ENCODE assay signal across 8 cellular contexts in the genomic region with DNA sequence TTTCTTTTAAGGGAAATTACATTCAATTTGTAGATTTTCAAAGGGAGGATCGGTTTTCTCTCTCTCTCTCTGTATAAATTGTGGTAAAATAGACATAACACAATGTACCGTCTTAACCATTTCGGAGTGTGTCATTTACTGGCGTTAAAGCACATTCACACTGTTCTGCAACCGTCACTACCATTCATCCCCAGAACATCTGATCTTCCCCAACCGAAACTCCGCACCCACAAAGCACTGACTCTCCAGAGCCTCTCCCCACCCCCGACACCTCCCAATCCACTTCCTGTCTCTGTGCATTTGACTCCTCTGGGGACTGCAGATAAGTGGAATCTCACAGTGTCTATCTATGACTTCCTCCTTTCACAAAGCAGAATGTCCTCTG. TPM values are rescaled to one million over a fixed set of nuclear protein-coding genes. Genes with fewer than 3 reads are reported as not detected.
A peak's percentile ranks its signal among the peaks of the same experiment; 100 is the strongest.
DNase-seq lines count a peak whose midpoint lies in the region; ATAC-seq and TF ChIP-seq lines count a peak whose summit lies in the region.

No MANE protein-coding gene starts in this region.

- POLR2A ChIA-PET in BJ (lab: Charles Lee), result no interaction called here

- DNase-seq in BJ (ENCODE audit: low read depth) (no peak), Kasumi-1 (lab: John Stamatoyannopoulos, UW) (peak; percentile 99), mesothelial cell of epicardium (ENCODE audit: low spot score in 2 of 2, unreplicated experiment in 2 of 2) (no peak), NCI-H226 (no peak)
- DNase-seq in activated naive CD4-positive, alpha-beta T cell treated with anti-CD3 and anti-CD28 coated beads, Interleukin-2, amount 10 ng/mL, durations not matched to agents 7 days and 5 days, result peak; percentile 84

- ATAC-seq in HG03354 (IDR thresholded peaks at IDR 0.05; ENCODE audit: poor library complexity, severe bottlenecking, unreplicated experiment) (no peak), GM21619 (IDR thresholded peaks at IDR 0.05; ENCODE audit: unreplicated experiment) (no peak), HG02678 (IDR thresholded peaks at IDR 0.05; ENCODE audit: unreplicated experiment) (no peak)

- H3K9me3 Mint-ChIP-seq in activated naive CD4-positive, alpha-beta T cell treated with anti-CD3 and anti-CD28 coated beads, Interleukin-2, amount 10 ng/mL, durations not matched to agents 7 days and 5 days, result peaks cover 1% of the 10 kb centered on the region
- peaks cover 4% of the 10 kb centered on the region for H3K9me3 Mint-ChIP-seq in mesothelial cell of epicardium

- TF ChIP-seq CTCF in BJ (IDR thresholded peaks at IDR 0.05; ENCODE audit: insufficient read depth, low read depth, low read length) (no peak), mesothelial cell of epicardium (IDR thresholded peaks at IDR 0.05; ENCODE audit: unreplicated experiment) (no peak)

- CTCF ChIA-PET in BJ (lab: Yijun Ruan, JAX), result no interaction called here
- CTCF ChIA-PET in activated naive CD4-positive, alpha-beta T cell treated with anti-CD3 and anti-CD28 coated beads, Interleukin-2, amount 10 ng/mL, durations not matched to agents 7 days and 5 days (lab: Charles Lee), result no interaction called here

- H3K36me3 ChIP-seq in BJ (ENCODE audit: control insufficient read depth, insufficient read depth, low read length), result no peaks in the 10 kb centered on the region

- H3K27ac Mint-ChIP-seq in activated naive CD4-positive, alpha-beta T cell treated with anti-CD3 and anti-CD28 coated beads, Interleukin-2, amount 10 ng/mL, durations not matched to agents 7 days and 5 days, result peak overlapping the region; percentile 94
- peak overlapping the region; percentile 70 for H3K27ac Mint-ChIP-seq in mesothelial cell of epicardium

- H3K4me3 Mint-ChIP-seq in activated naive CD4-positive, alpha-beta T cell treated with anti-CD3 and anti-CD28 coated beads, Interleukin-2, amount 10 ng/mL, durations not matched to agents 7 days and 5 days, result peak overlapping the region; percentile 71
- H3K4me3 Mint-ChIP-seq in mesothelial cell of epicardium, result peak overlapping the region; percentile 32

- peaks cover 24% of the 10 kb centered on the region for H3K4me1 Mint-ChIP-seq in activated naive CD4-positive, alpha-beta T cell treated with anti-CD3 and anti-CD28 coated beads, Interleukin-2, amount 10 ng/mL, durations not matched to agents 7 days and 5 days
- H3K4me1 Mint-ChIP-seq in mesothelial cell of epicardium, result peaks cover 8% of the 10 kb centered on the region

- peaks cover 6% of the 10 kb centered on the region for H3K36me3 Mint-ChIP-seq in activated naive CD4-positive, alpha-beta T cell treated with anti-CD3 and anti-CD28 coated beads, Interleukin-2, amount 10 ng/mL, durations not matched to agents 7 days and 5 days
- no peaks in the 10 kb centered on the region for H3K36me3 Mint-ChIP-seq in mesothelial cell of epicardium

- H3K4me3 ChIP-seq in BJ (ENCODE audit: low read depth, low read length), result peak overlapping the region; percentile 6; the same call in 1 of the 2 replicates

- peaks cover 16% of the 10 kb centered on the region for H3K27me3 Mint-ChIP-seq in activated naive CD4-positive, alpha-beta T cell treated with anti-CD3 and anti-CD28 coated beads, Interleukin-2, amount 10 ng/mL, durations not matched to agents 7 days and 5 days
- no peaks in the 10 kb centered on the region for H3K27me3 Mint-ChIP-seq in mesothelial cell of epicardium (ENCODE audit: low read depth)

- no peaks in the 10 kb centered on the region for H3K27me3 ChIP-seq in BJ (ENCODE audit: control insufficient read depth, insufficient read depth, low read length)

RNA-seq across cellular contexts. Expression of gene GRAMD4, which starts 15.9 kb away (rescaled TPM):
- 5.8 and 10.3 TPM in 2 replicates for polyA plus RNA-seq in BJ (2011; rRNA removed)
- 5.7 and 7.0 TPM in 2 replicates for polyA minus RNA-seq in BJ (2011; rRNA and poly(A)+ RNA removed)
- total RNA-seq in mesothelial cell of epicardium, result 58.3 to 63.0 TPM (median 60.5 TPM) in 3 replicates

Comparison
In these comparisons a context has a peak if more than half of its experiments do, and no peak if none do; other contexts are left out.
1. DNase-seq: peak in Kasumi-1 (2 of 2) and activated naive CD4-positive, alpha-beta T cell treated with anti-CD3 and anti-CD28 coated beads, Interleukin-2, amount 10 ng/mL, durations not matched to agents 7 days and 5 days (single experiment); none in BJ (single experiment), mesothelial cell of epicardium (0 of 2) and NCI-H226 (single experiment).